Comparison of ENCODE assay signal across 1 cellular context in the genomic region with DNA sequence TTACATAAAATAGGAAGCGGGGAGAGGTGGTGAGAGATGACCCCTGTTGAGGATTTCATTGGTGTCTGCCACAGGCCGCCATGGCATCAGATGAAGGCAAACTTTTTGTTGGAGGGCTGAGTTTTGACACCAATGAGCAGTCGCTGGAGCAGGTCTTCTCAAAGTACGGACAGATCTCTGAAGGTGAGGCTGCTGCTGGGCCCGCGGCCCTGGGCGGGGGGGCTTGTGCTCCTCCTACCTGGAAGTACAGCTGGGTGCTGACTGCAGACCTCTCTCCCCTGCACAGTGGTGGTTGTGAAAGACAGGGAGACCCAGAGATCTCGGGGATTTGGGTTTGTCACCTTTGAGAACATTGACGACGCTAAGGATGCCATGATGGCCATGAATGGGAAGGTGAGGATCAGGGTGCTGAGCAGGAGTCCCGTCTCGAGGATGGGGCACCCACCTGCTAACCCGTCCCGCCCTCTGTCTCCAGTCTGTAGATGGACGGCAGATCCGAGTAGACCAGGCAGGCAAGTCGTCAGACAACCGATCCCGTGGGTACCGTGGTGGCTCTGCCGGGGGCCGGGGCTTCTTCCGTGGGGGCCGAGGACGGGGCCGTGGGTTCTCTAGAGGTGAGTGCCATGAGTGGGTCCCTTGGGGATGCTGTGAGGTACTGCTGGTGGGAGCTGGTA.
TF ChIP-seq lines count a peak whose summit lies in the region.

No MANE protein-coding gene starts in this region.

TF ChIP-seq in H1, 55 proteins besides CTCF, POLR2A, EP300 and RAD21:
- TF ChIP-seq SIN3A (conservative IDR thresholded peaks at IDR 0.05 in 1 of 2, IDR thresholded peaks at IDR 0.05 in 1 of 2; ENCODE audit: low read depth in 1 of 2, low read length in 2 of 2), result no peak
- TF ChIP-seq GTF2F1 (IDR thresholded peaks at IDR 0.05; ENCODE audit: borderline replicate concordance, low read depth, low read length), result no peak
- 0 out of 2 replicates have a peak, but pooled peaks have one; percentile 10 for TF ChIP-seq ATF2 (IDR thresholded peaks at IDR 0.05; ENCODE audit: low read length)
